ENCODE assay signal across 16 cellular contexts in the genomic region with DNA sequence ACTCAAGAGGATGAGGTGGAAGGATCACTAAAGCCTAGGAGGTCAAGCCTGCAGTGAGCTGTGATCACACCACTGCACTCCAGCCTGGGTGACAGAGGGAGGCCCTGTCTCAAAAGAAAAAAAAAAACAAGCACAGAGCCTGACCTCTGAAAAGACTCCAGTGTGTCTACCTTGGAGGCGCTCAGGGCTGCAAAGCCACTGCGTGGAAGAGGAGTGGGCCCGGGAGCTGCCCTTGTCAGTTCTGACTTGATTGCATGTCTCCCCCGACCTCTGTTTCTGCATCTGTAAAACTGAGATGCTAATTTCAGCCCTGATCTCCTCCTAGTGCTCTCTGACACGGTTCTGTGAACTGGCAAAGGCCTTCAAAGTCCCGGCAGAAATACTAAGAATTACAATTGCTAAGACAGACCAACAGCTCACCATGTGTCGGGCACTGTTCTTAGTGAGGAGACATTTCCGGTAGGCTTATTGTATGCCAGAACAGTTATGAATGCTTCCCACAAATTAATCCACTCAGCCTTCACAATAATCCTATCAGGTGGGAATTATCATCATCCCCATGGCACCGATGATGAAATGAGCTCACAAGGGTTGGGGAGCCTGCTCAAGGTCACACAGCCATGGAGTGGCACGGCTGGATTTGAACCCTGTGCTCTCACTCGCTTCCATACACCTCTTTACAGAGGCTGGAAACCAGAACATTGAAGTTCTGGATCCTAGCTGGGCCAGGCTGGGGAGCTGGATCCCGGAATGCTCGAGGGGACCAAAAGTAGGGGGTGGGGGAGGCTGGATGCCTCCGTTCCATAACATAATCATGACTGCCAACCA. TPM values are rescaled to one million over a fixed set of nuclear protein-coding genes. Genes with fewer than 3 reads are reported as not detected.
A peak's percentile ranks its signal among the peaks of the same experiment; 100 is the strongest.
DNase-seq lines count a peak whose midpoint lies in the region; ATAC-seq and TF ChIP-seq lines count a peak whose summit lies in the region.
"Had no signal": no experiment of that assay in that cellular context is flagged by ENCODE, and none has a peak within 500 bp of the region (broad histone marks: within the 10 kb centered on the region; RNA-seq: fewer than 3 reads in every experiment).

No MANE protein-coding gene starts in this region.

- H3K79me2 ChIP-seq in Karpas-422 (ENCODE audit: low read length) = peaks cover 85% of the 10 kb centered on the region

- no peaks in the 10 kb centered on the region for H3K9me3 ChIP-seq in BLaER1 treated with 17β-estradiol and CSF1 and Interleukin-3, amounts not matched to agents 10 nM and 100 nM (replicated peaks in 1 of 11)
- H3K9me3 ChIP-seq in Karpas-422 (ENCODE audit: low read length) = no peaks in the 10 kb centered on the region
- no peaks in the 10 kb centered on the region for H3K9me3 ChIP-seq in uterus
- H3K9me3 ChIP-seq: ovary had no signal

- TF ChIP-seq CTCF in neural crest cell (conservative IDR thresholded peaks at IDR 0.05) = no peak
- no peak for TF ChIP-seq CTCF in uterus (IDR thresholded peaks at IDR 0.05)
- no peak for TF ChIP-seq CTCF in GM20000 (IDR thresholded peaks at IDR 0.05; ENCODE audit: extremely low read depth, missing control alignments)

- intact Hi-C loops in uterus (cut with DNase I; ENCODE audit: low total_unique reads) = no loop called here

- H3K4me2 ChIP-seq in BLaER1 treated with 17β-estradiol and CSF1 and Interleukin-3, amounts not matched to agents 10 nM and 100 nM = peak overlapping the region; percentile 83 to 99 (median 93)
- H3K4me2 ChIP-seq in Karpas-422 (ENCODE audit: low read depth, low read length, poor library complexity, severe bottlenecking) = peak overlapping the region; percentile 92

- no peaks in the 10 kb centered on the region for H3K9me3 Mint-ChIP-seq in neural crest cell

- H3K4me3 Mint-ChIP-seq in neural crest cell = peak overlapping the region; percentile 65

- TF ChIP-seq POLR2A in uterus (IDR thresholded peaks at IDR 0.05) = no peak

- H3K9ac ChIP-seq in BLaER1 treated with 17β-estradiol and CSF1 and Interleukin-3, amounts not matched to agents 10 nM and 100 nM = peak overlapping the region; percentile 20 to 96 (median 73); a peak in 19 of 22 replicates
- peak overlapping the region; percentile 98 for H3K9ac ChIP-seq in Karpas-422 (ENCODE audit: low read length)

- no peaks in the 10 kb centered on the region for H3K9me2 ChIP-seq in Karpas-422 (replicated peaks; ENCODE audit: insufficient read depth, low read length)

- no peaks in the 10 kb centered on the region for H3K36me3 Mint-ChIP-seq in neural crest cell (ENCODE audit: low read depth)

- peaks cover 67 to 82% (median 76%) of the 10 kb centered on the region in 11 experiments; a peak in 21 of 22 replicates for H4K20me1 ChIP-seq in BLaER1 treated with 17β-estradiol and CSF1 and Interleukin-3, amounts not matched to agents 10 nM and 100 nM
- H4K20me1 ChIP-seq in Karpas-422 (ENCODE audit: insufficient read depth, low read depth, low read length) = peaks cover 19% of the 10 kb centered on the region

- no peak overlapping the region for H3K27ac Mint-ChIP-seq in neural crest cell (ENCODE audit: unreplicated experiment)

- ATAC-seq in GM19397 (IDR thresholded peaks at IDR 0.05; ENCODE audit: unreplicated experiment) = no peak

- no peaks in the 10 kb centered on the region for H3K27me3 ChIP-seq in BLaER1 treated with 17β-estradiol and CSF1 and Interleukin-3, amounts not matched to agents 10 nM and 100 nM
- H3K27me3 ChIP-seq in Karpas-422 (ENCODE audit: low read length) = no peaks in the 10 kb centered on the region
- no peaks in the 10 kb centered on the region for H3K27me3 ChIP-seq in uterus
- H3K27me3 ChIP-seq: ovary had no signal

- H3K27ac ChIP-seq in BLaER1 treated with 17β-estradiol and CSF1 and Interleukin-3, amounts not matched to agents 10 nM and 100 nM = peak overlapping the region in 9 of 11 experiments; percentile 13 to 93 (median 44); a peak in 15 of 22 replicates
- H3K27ac ChIP-seq in Karpas-422 (ENCODE audit: low read length) (peak overlapping the region; percentile 80), uterus (no peak overlapping the region)
- H3K27ac ChIP-seq: HL-60, ovary had no signal

- peaks cover 0 to 23% (median 10%) of the 10 kb centered on the region in 11 experiments; a peak in 11 of 22 replicates for H3K36me3 ChIP-seq in BLaER1 treated with 17β-estradiol and CSF1 and Interleukin-3, amounts not matched to agents 10 nM and 100 nM
- peaks cover 6% of the 10 kb centered on the region; the same call in 1 of the 2 replicates for H3K36me3 ChIP-seq in Karpas-422 (ENCODE audit: insufficient read depth, low read length)
- H3K36me3 ChIP-seq in uterus = no peaks in the 10 kb centered on the region
- H3K36me3 ChIP-seq: ovary had no signal

- no peaks in the 10 kb centered on the region for H3K27me3 Mint-ChIP-seq in neural crest cell (ENCODE audit: low read depth)

- H3K4me1 ChIP-seq in BLaER1 treated with 17β-estradiol and CSF1 and Interleukin-3, amounts not matched to agents 10 nM and 100 nM = peaks cover 77 to 89% (median 86%) of the 10 kb centered on the region in 10 experiments
- peaks cover 80% of the 10 kb centered on the region for H3K4me1 ChIP-seq in Karpas-422 (ENCODE audit: low read length)
- H3K4me1 ChIP-seq in uterus = peaks cover 11 to 56% of the 10 kb centered on the region in 2 donors

- no peak overlapping the region for H2AFZ ChIP-seq in Karpas-422 (ENCODE audit: low read length)

- peaks cover 50% of the 10 kb centered on the region for H3K4me1 Mint-ChIP-seq in neural crest cell

- DNase-seq in Karpas-422 (no peak), dermis blood vessel endothelial cell (peak; percentile 10), neural crest cell (ENCODE audit: low read depth, low spot score) (no peak), GOT3 (lab: John Stamatoyannopoulos, UW) (no peak), uterus (no peak), GM20000 (ENCODE audit: low spot score) (no peak)
- DNase-seq: activated naive CD4-positive, alpha-beta T cell treated with anti-CD3 and anti-CD28 coated beads, Interleukin-2, amount 50 U/mL, for 16 hours; NCI-H2227 treated with DMSO at 0.1 percent for 48 hours; RPMI8226; stimulated activated CD4-positive, alpha-beta T cell treated with anti-CD3 and anti-CD28 coated beads, Interleukin-1b, Interleukin-23, amount 100 ng/mL, for 48 hours; T1000 had no signal

- peak overlapping the region in 1 of 10 experiments; percentile 10; a peak in 2 of 20 replicates for H3K4me3 ChIP-seq in BLaER1 treated with 17β-estradiol and CSF1 and Interleukin-3, amounts not matched to agents 10 nM and 100 nM
- H3K4me3 ChIP-seq in Karpas-422 (ENCODE audit: low read length) (peak overlapping the region; percentile 68), uterus (no peak overlapping the region)
- H3K4me3 ChIP-seq: ovary had no signal

RNA-seq across cellular contexts. Expression of a gene that starts 3.5 kb away (rescaled TPM):
- total RNA-seq in Karpas-422 (2014; rRNA removed; shearing (Covaris generic); ENCODE audit: low replicate concordance) = 85.9 and 128 TPM in 2 replicates
- total RNA-seq in dermis blood vessel endothelial cell = 37.3 and 45.8 TPM in 2 replicates
- total RNA-seq in neural crest cell = 147 and 150 TPM in 2 replicates
- 100 to 1,000 TPM in 2 of 4 donors, 10 to 100 TPM in 2; 32.6 to 177 (median 95.2) TPM for total RNA-seq in uterus

RNA-seq across cellular contexts. Expression of a gene that starts 55.1 kb away (rescaled TPM):
- total RNA-seq in Karpas-422 (2014; rRNA removed; shearing (Covaris generic); ENCODE audit: low replicate concordance) = not detected in 2 replicates
- total RNA-seq in dermis blood vessel endothelial cell = 0.09 and 0.34 TPM in 2 replicates
- total RNA-seq in neural crest cell = 0.43 and 0.47 TPM in 2 replicates
- under 1 TPM in 2 of 4 donors, not detected in 2; 0.21 to 0.61 TPM for total RNA-seq in uterus
- total RNA-seq: activated CD8-positive, alpha-beta memory T cell treated with anti-CD3 and anti-CD28 coated beads for 36 hours had no signal

Comparison
In these comparisons a context has a peak if more than half of its experiments do, and no peak if none do; other contexts are left out.
1. H3K27ac ChIP-seq: peak in BLaER1 treated with 17β-estradiol and CSF1 and Interleukin-3, amounts not matched to agents 10 nM and 100 nM (9 of 11) and Karpas-422 (single experiment); none in uterus (0 of 2).